ENCODE assay signal across 19 cellular contexts in genomic region chr7:27992755-27993478, GRCh38.
DNase-seq lines count a peak whose midpoint lies in the region; ATAC-seq and TF ChIP-seq lines count a peak whose summit lies in the region.
"Had no signal": no experiment of that assay in that cellular context is flagged by ENCODE, and none has a peak within 500 bp of the region (broad histone marks: within the 10 kb centered on the region; RNA-seq: fewer than 3 reads in every experiment).

No MANE protein-coding gene starts in this region.

- H3K9me3 Mint-ChIP-seq in WTC11, result peaks cover 15% of the 10 kb centered on the region
- H3K9me3 Mint-ChIP-seq in activated naive CD8-positive, alpha-beta T cell treated with anti-CD3 and anti-CD28 coated beads, Interleukin-2, amount 50 U/mL, for 24 hours, result peaks cover 7% of the 10 kb centered on the region
- H3K9me3 Mint-ChIP-seq in T-cell, result peaks cover 0 to 3% (median 0%) of the 10 kb centered on the region in 3 donors

- H3K4me1 Mint-ChIP-seq in WTC11 (peaks cover 12% of the 10 kb centered on the region), T-cell (peaks cover 0 to 34% (median 11%) of the 10 kb centered on the region in 3 donors)
- peaks cover 9% of the 10 kb centered on the region for H3K4me1 Mint-ChIP-seq in activated naive CD8-positive, alpha-beta T cell treated with anti-CD3 and anti-CD28 coated beads, Interleukin-2, amount 50 U/mL, for 24 hours

- DNase-seq in NCI-H2196 (lab: John Stamatoyannopoulos, UW; ENCODE audit: unreplicated experiment) (peak; percentile 30), NCI-H2196 treated with DMSO at 0.1 percent for 48 hours (lab: John Stamatoyannopoulos, UW; ENCODE audit: unreplicated experiment) (no peak), NCI-H1417 (lab: John Stamatoyannopoulos, UW) (peak; percentile 20 to 73 (median 30)), WTC11 (ENCODE audit: low spot score) (no peak), gastrocnemius medialis (peak in 1 of 2 donors; percentile 27), T-cell (no peak)
- DNase-seq in activated naive CD8-positive, alpha-beta T cell treated with anti-CD3 and anti-CD28 coated beads, Interleukin-2, amount 50 U/mL, for 24 hours, result no peak
- DNase-seq: CD4-positive, alpha-beta memory T cell; GF-D8; heart right ventricle; islet precursor cell; NCI-H226; sigmoid colon had no signal

- POLR2A ChIA-PET in WTC11 (lab: Charles Lee), result no interaction called here
- POLR2A ChIA-PET in T-cell (lab: Charles Lee), result no interaction called here

- CTCF ChIA-PET in WTC11 (lab: Charles Lee) (no interaction called here), T-cell (lab: Charles Lee) (no interaction called here)

- peaks cover 23 to 29% of the 10 kb centered on the region in 2 donors for H3K4me1 ChIP-seq in gastrocnemius medialis

- ATAC-seq in WTC11, result no peak
- ATAC-seq in gastrocnemius medialis, result peak; percentile 83
- no peak for ATAC-seq in activated naive CD8-positive, alpha-beta T cell treated with anti-CD3 and anti-CD28 coated beads, Interleukin-2, amount 50 U/mL, for 24 hours
- no peak for ATAC-seq in T-cell (replicated peaks in 1 of 4)
- no peak for ATAC-seq in GM21737 (IDR thresholded peaks at IDR 0.05; ENCODE audit: unreplicated experiment)
- ATAC-seq: A549, HCT116, Panc1 had no signal

- H3K27ac ChIP-seq in gastrocnemius medialis, result no peak overlapping the region
- H3K27ac ChIP-seq: A549, esophagus muscularis mucosa, heart right ventricle, sigmoid colon, thoracic aorta had no signal

- H3K27me3 Mint-ChIP-seq in WTC11 (ENCODE audit: low read depth) (no peaks in the 10 kb centered on the region), T-cell (no peaks in the 10 kb centered on the region)
- H3K27me3 Mint-ChIP-seq in activated naive CD8-positive, alpha-beta T cell treated with anti-CD3 and anti-CD28 coated beads, Interleukin-2, amount 50 U/mL, for 24 hours, result no peaks in the 10 kb centered on the region
- H3K27me3 Mint-ChIP-seq: CD4-positive, alpha-beta memory T cell had no signal

- H3K36me3 ChIP-seq in gastrocnemius medialis, result no peaks in the 10 kb centered on the region
- H3K36me3 ChIP-seq: esophagus muscularis mucosa, thoracic aorta had no signal

- H3K4me3 ChIP-seq in gastrocnemius medialis, result no peak overlapping the region
- H3K4me3 ChIP-seq: A549, esophagus muscularis mucosa, heart right ventricle, sigmoid colon, thoracic aorta had no signal

- no peaks in the 10 kb centered on the region for H3K9me3 ChIP-seq in gastrocnemius medialis
- H3K9me3 ChIP-seq: A549, esophagus muscularis mucosa, sigmoid colon, thoracic aorta had no signal

- in situ Hi-C loops in gastrocnemius medialis (cut with MboI; ENCODE audit: low sequenced_read_pairs in 4 of 4), result no loop called here

- H3K4me3 Mint-ChIP-seq in WTC11 (no peak overlapping the region), T-cell (no peak overlapping the region)
- no peak overlapping the region for H3K4me3 Mint-ChIP-seq in activated naive CD8-positive, alpha-beta T cell treated with anti-CD3 and anti-CD28 coated beads, Interleukin-2, amount 50 U/mL, for 24 hours
- H3K4me3 Mint-ChIP-seq: CD4-positive, alpha-beta memory T cell had no signal

- H3K27me3 ChIP-seq in gastrocnemius medialis, result no peaks in the 10 kb centered on the region
- H3K27me3 ChIP-seq: esophagus muscularis mucosa, heart right ventricle, sigmoid colon had no signal

- intact Hi-C loops in gastrocnemius medialis (cut with DNase I; ENCODE audit: low total_unique reads), result no loop called here

- H3K27ac Mint-ChIP-seq in WTC11, result peak overlapping the region; percentile 7; the same call in 1 of the 2 replicates
- no peak overlapping the region for H3K27ac Mint-ChIP-seq in activated naive CD8-positive, alpha-beta T cell treated with anti-CD3 and anti-CD28 coated beads, Interleukin-2, amount 50 U/mL, for 24 hours
- H3K27ac Mint-ChIP-seq in T-cell, result no peak overlapping the region

- H3K36me3 Mint-ChIP-seq in WTC11 (peaks cover 29% of the 10 kb centered on the region), T-cell (peaks cover 32% of the 10 kb centered on the region)
- H3K36me3 Mint-ChIP-seq in activated naive CD8-positive, alpha-beta T cell treated with anti-CD3 and anti-CD28 coated beads, Interleukin-2, amount 50 U/mL, for 24 hours (ENCODE audit: low read depth), result peaks cover 15% of the 10 kb centered on the region

- TF ChIP-seq CTCF in WTC11 (IDR thresholded peaks at IDR 0.05) (no peak), gastrocnemius medialis (IDR thresholded peaks at IDR 0.05 in 4 of 5, conservative IDR thresholded peaks at IDR 0.05 in 1 of 5) (no peak)

- no peak for TF ChIP-seq POLR2A in gastrocnemius medialis (IDR thresholded peaks at IDR 0.05)

TF ChIP-seq in WTC11, 78 proteins besides CTCF, POLR2A, EP300 and RAD21:
- TF ChIP-seq ETV6 (CRISPR knock-in tag; IDR thresholded peaks at IDR 0.05) (no peak), JAZF1 (CRISPR knock-in tag; IDR thresholded peaks at IDR 0.05) (no peak), ZBTB43 (CRISPR knock-in tag; IDR thresholded peaks at IDR 0.05) (no peak), IRF1 (CRISPR knock-in tag; IDR thresholded peaks at IDR 0.05) (no peak), PRRX2 (CRISPR knock-in tag; IDR thresholded peaks at IDR 0.05) (no peak), GTF2I (CRISPR knock-in tag; conservative IDR thresholded peaks at IDR 0.05) (no peak), ZNF671 (CRISPR knock-in tag; IDR thresholded peaks at IDR 0.05) (no peak), STAT6 (CRISPR knock-in tag; conservative IDR thresholded peaks at IDR 0.05; ENCODE audit: low read depth) (no peak), ZNF416 (CRISPR knock-in tag; IDR thresholded peaks at IDR 0.05) (no peak)

Comparison
In these comparisons a context has a peak if more than half of its experiments do, and no peak if none do; other contexts are left out.
1. DNase-seq: peak in NCI-H2196 (single experiment) and NCI-H1417 (3 of 3); none in NCI-H2196 treated with DMSO at 0.1 percent for 48 hours (single experiment), WTC11 (single experiment), activated naive CD8-positive, alpha-beta T cell treated with anti-CD3 and anti-CD28 coated beads, Interleukin-2, amount 50 U/mL, for 24 hours (single experiment) and T-cell (0 of 34).
2. ATAC-seq: peak in gastrocnemius medialis (2 of 2); none in WTC11 (single experiment), activated naive CD8-positive, alpha-beta T cell treated with anti-CD3 and anti-CD28 coated beads, Interleukin-2, amount 50 U/mL, for 24 hours (single experiment), T-cell (0 of 4) and GM21737 (single experiment).